1 cellular context compared by ENCODE assay signal in the genomic region with DNA sequence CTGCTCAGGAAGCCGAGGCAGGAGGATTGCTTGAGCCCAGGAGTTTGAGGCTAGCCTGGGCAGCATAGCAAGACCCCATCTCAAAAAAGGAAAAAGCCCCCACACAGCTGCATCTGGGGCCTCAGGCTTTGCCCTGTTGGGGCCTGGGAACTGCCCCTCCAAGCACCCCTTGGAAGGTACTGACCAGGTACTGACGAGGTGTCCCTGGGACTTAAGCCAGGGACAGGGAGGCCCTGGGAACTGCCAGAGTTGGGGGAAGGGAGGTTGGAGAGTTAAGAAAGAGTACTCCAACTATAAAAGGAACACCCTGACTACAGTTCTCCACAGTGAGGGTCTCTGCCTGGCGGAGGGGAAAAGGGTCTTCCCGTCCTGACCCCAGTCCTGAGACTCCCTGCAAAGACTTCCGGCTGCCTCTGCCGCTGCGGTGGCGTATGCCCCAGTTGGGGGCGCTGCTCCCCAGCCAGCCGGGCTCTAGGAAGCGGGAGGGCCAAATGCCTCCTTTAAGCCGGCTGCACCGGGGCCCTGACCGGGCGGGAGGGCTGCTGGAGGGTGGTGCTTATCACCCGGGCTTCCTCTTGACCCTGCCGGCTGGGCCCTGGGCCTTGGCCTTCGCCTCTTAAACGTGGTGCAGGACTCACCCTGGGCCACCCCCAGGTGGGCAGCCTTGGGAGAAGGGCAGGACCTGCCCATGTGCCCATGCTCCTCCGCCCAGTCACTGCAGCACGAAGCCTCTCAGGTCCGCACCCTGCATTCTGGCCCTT.
A peak's percentile ranks its signal among the peaks of the same experiment; 100 is the strongest.
TF ChIP-seq lines count a peak whose summit lies in the region.

No MANE protein-coding gene starts in this region.

TF ChIP-seq in HepG2, 621 proteins besides CTCF, POLR2A, EP300 and RAD21 (continued from another document and continues in another):
- TF ChIP-seq AFF4 (CRISPR knock-in tag; IDR thresholded peaks at IDR 0.05) (no peak; the same call in 1 of the 2 replicates), ELK4 (CRISPR knock-in tag; IDR thresholded peaks at IDR 0.05; ENCODE audit: borderline replicate concordance) (no peak), TBX3 (IDR thresholded peaks at IDR 0.05; ENCODE audit: borderline replicate concordance) (no peak), TFE3 (CRISPR knock-in tag; IDR thresholded peaks at IDR 0.05) (peak; percentile 45; the same call in 1 of the 2 replicates), HNRNPLL (IDR thresholded peaks at IDR 0.05; ENCODE audit: low read depth, low read length, poor library complexity, severe bottlenecking) (peak; percentile 68), ZNF460 (CRISPR knock-in tag; IDR thresholded peaks at IDR 0.05; ENCODE audit: borderline replicate concordance) (no peak), EZH2 (conservative IDR thresholded peaks at IDR 0.05; ENCODE audit: low read depth, low read length) (no peak), SALL1 (CRISPR knock-in tag; IDR thresholded peaks at IDR 0.05) (peak; percentile 79), TAF1 (CRISPR knock-in tag; IDR thresholded peaks at IDR 0.05) (no peak), PHF5A (CRISPR knock-in tag; IDR thresholded peaks at IDR 0.05; ENCODE audit: low read depth, unreplicated experiment) (no peak), IRX3 (CRISPR knock-in tag; IDR thresholded peaks at IDR 0.05; ENCODE audit: borderline replicate concordance, low read depth) (0 out of 2 replicates have a peak, but pooled peaks have one; percentile 26), CEBPB (IDR thresholded peaks at IDR 0.05; ENCODE audit: borderline replicate concordance, low read depth, low read length) (no peak), ELF4 (CRISPR knock-in tag; IDR thresholded peaks at IDR 0.05; ENCODE audit: borderline replicate concordance) (no peak), KLF13 (CRISPR knock-in tag; IDR thresholded peaks at IDR 0.05) (no peak), PRDM10 (CRISPR knock-in tag; IDR thresholded peaks at IDR 0.05; ENCODE audit: low read depth) (peak; percentile 49), ZNF550 (CRISPR knock-in tag; IDR thresholded peaks at IDR 0.05; ENCODE audit: borderline replicate concordance) (0 out of 2 replicates have a peak, but pooled peaks have one; percentile 44), HOXA5 (CRISPR knock-in tag; IDR thresholded peaks at IDR 0.05) (peak; percentile 83; the same call in 1 of the 2 replicates), DR1 (CRISPR knock-in tag; IDR thresholded peaks at IDR 0.05) (0 out of 2 replicates have a peak, but pooled peaks have one; percentile 33), ZFP82 (CRISPR knock-in tag; IDR thresholded peaks at IDR 0.05; ENCODE audit: borderline replicate concordance) (peak; percentile 82; the same call in 1 of the 2 replicates), FLYWCH1 (CRISPR knock-in tag; IDR thresholded peaks at IDR 0.05) (no peak), CCAR2 (optimal IDR thresholded peaks at IDR 0.05; ENCODE audit: low read depth, low read length) (no peak), ZSCAN31 (CRISPR knock-in tag; IDR thresholded peaks at IDR 0.05; ENCODE audit: low read depth) (no peak), TBP (CRISPR knock-in tag; IDR thresholded peaks at IDR 0.05) (no peak), PAF1 (CRISPR knock-in tag; IDR thresholded peaks at IDR 0.05) (no peak), RXRA (CRISPR knock-in tag; IDR thresholded peaks at IDR 0.05) (peak; percentile 73), NFATC3 (CRISPR knock-in tag; IDR thresholded peaks at IDR 0.05) (0 out of 2 replicates have a peak, but pooled peaks have one; percentile 26), TBX2 (CRISPR knock-in tag; IDR thresholded peaks at IDR 0.05; ENCODE audit: borderline replicate concordance) (peak; percentile 40), CEBPZ (IDR thresholded peaks at IDR 0.05; ENCODE audit: low read length) (no peak)
- TF ChIP-seq, protein P1, sequence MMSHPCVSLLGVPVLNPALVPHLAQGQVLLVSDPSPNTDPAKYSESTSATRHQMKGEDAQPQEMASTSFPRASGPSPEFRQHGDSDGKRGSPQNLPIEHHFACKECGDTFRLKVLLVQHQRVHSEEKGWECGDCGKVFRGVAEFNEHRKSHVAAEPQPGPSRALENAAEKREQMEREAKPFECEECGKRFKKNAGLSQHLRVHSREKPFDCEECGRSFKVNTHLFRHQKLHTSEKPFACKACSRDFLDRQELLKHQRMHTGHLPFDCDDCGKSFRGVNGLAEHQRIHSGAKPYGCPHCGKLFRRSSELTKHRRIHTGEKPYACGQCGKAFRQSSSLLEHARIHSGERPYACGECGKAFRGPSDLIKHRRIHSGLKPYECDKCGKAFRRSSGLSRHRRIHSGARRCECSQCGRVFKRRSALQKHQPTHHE (CRISPR knock-in tag; IDR thresholded peaks at IDR 0.05; ENCODE audit: borderline replicate concordance): peak; percentile 89; the same call in 1 of the 2 replicates
- TF ChIP-seq, protein P2, sequence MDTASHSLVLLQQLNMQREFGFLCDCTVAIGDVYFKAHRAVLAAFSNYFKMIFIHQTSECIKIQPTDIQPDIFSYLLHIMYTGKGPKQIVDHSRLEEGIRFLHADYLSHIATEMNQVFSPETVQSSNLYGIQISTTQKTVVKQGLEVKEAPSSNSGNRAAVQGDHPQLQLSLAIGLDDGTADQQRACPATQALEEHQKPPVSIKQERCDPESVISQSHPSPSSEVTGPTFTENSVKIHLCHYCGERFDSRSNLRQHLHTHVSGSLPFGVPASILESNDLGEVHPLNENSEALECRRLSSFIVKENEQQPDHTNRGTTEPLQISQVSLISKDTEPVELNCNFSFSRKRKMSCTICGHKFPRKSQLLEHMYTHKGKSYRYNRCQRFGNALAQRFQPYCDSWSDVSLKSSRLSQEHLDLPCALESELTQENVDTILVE (CRISPR knock-in tag; IDR thresholded peaks at IDR 0.05): peak; percentile 66; the same call in 1 of the 2 replicates
- TF ChIP-seq, protein P3, sequence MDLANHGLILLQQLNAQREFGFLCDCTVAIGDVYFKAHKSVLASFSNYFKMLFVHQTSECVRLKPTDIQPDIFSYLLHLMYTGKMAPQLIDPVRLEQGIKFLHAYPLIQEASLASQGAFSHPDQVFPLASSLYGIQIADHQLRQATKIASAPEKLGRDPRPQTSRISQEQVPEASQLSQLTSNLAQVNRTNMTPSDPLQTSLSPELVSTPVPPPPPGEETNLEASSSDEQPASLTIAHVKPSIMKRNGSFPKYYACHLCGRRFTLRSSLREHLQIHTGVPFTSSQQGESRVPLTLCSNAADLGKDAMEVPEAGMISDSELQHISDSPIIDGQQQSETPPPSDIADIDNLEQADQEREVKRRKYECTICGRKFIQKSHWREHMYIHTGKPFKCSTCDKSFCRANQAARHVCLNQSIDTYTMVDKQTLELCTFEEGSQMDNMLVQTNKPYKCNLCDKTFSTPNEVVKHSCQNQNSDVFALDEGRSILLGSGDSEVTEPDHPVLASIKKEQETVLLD (CRISPR knock-in tag; IDR thresholded peaks at IDR 0.05; ENCODE audit: low read depth): no peak
- TF ChIP-seq, protein P4, sequence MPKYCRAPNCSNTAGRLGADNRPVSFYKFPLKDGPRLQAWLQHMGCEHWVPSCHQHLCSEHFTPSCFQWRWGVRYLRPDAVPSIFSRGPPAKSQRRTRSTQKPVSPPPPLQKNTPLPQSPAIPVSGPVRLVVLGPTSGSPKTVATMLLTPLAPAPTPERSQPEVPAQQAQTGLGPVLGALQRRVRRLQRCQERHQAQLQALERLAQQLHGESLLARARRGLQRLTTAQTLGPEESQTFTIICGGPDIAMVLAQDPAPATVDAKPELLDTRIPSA (CRISPR knock-in tag; IDR thresholded peaks at IDR 0.05; ENCODE audit: borderline replicate concordance): no peak
- TF ChIP-seq, protein P5, sequence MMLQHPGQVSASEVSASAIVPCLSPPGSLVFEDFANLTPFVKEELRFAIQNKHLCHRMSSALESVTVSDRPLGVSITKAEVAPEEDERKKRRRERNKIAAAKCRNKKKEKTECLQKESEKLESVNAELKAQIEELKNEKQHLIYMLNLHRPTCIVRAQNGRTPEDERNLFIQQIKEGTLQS (CRISPR knock-in tag; IDR thresholded peaks at IDR 0.05): 0 out of 2 replicates have a peak, but pooled peaks have one; percentile 16
